Comparison of ENCODE assay signal across 14 cellular contexts in the genomic region with DNA sequence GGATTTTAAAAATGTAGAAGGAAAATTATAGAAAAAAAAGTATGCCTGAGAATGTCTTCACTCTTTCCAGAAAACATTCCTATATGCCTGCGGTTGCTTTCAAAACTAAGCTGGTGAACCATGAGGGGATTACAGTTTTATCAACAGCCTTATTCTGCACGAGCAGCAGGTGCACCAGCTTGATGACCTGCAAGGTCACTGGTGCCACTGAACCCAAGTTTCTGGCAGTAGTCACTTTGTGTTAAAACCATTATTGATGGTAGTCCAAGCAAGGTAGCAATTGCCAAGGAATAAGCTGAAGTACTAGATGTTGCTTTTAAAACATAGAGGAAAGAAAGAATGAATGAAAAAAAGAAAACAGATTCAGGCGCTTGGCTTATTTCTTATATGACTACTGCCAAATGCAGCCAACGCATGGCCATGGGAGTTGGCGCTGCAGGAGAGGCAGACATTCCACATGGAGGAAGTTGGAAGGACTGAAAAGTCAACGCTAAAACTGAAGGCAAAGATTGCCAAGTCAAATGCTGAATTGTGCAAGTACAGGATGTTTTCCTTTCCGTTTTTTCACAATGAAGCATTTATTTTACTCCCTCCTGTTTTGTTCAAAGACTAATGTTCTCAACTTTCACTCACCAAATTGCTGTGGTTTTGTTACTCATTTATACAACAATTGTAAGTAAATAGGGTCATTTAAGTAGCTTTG.
DNase-seq lines count a peak whose midpoint lies in the region; ATAC-seq and TF ChIP-seq lines count a peak whose summit lies in the region.
"Had no signal": no experiment of that assay in that cellular context is flagged by ENCODE, and none has a peak within 500 bp of the region (broad histone marks: within the 10 kb centered on the region; RNA-seq: fewer than 3 reads in every experiment).

No MANE protein-coding gene starts in this region.

- no peaks in the 10 kb centered on the region for H3K27me3 ChIP-seq in uterus

- peak overlapping the region; percentile 33 for H3K27ac Mint-ChIP-seq in chondrocyte (ENCODE audit: unreplicated experiment)
- H3K27ac Mint-ChIP-seq in activated naive CD8-positive, alpha-beta T cell treated with anti-CD3 and anti-CD28 coated beads, Interleukin-2, amount 50 U/mL, for 24 hours, result no peak overlapping the region
- H3K27ac Mint-ChIP-seq: activated CD4-positive, alpha-beta memory T cell treated with anti-CD3 and anti-CD28 coated beads, Interleukin-2, amount 10 ng/mL, durations not matched to agents 7 days and 5 days; activated T-helper 2 cell treated with anti-CD3 and anti-CD28 coated beads, Interferon-gamma antibody, Interleukin-2, Interleukin-4, amounts not matched to agents 10 μg/mL and 5 μg/mL and 100 μg/mL, durations not matched to agents 14 hours and 24 hours and 36 hours had no signal

- H3K9me3 ChIP-seq in uterus, result no peaks in the 10 kb centered on the region

- H3K27ac ChIP-seq in uterus, result no peak overlapping the region
- H3K27ac ChIP-seq: parathyroid adenoma had no signal

- H3K36me3 Mint-ChIP-seq in chondrocyte (ENCODE audit: low read depth), result no peaks in the 10 kb centered on the region
- H3K36me3 Mint-ChIP-seq in activated naive CD8-positive, alpha-beta T cell treated with anti-CD3 and anti-CD28 coated beads, Interleukin-2, amount 50 U/mL, for 24 hours (ENCODE audit: low read depth), result no peaks in the 10 kb centered on the region
- H3K36me3 Mint-ChIP-seq: brain had no signal

- ATAC-seq in activated CD4-positive, CD25-positive, alpha-beta regulatory T cell treated with anti-CD3 and anti-CD28 coated beads, Interleukin-2, amount 50 U/mL, for 24 hours, result no peak
- no peak for ATAC-seq in activated naive CD8-positive, alpha-beta T cell treated with anti-CD3 and anti-CD28 coated beads, Interleukin-2, amount 50 U/mL, for 24 hours

- DNase-seq in NCI-H446 (lab: John Stamatoyannopoulos, UW) (peak; percentile 23 to 40), chondrocyte (ENCODE audit: low spot score) (no peak), iris pigment epithelial cell (ENCODE audit: low read depth) (peak; percentile 41), smooth muscle cell of the brain vasculature (ENCODE audit: low read depth, low spot score) (peak; percentile 60), uterus (no peak)
- no peak for DNase-seq in activated naive CD8-positive, alpha-beta T cell treated with anti-CD3 and anti-CD28 coated beads, Interleukin-2, amount 50 U/mL, for 24 hours
- DNase-seq: activated CD4-positive, alpha-beta memory T cell treated with anti-CD3 and anti-CD28 coated beads, Interleukin-2, amount 10 ng/mL, durations not matched to agents 7 days and 5 days; DMS79; NCI-H1092 treated with DMSO at 0.1 percent for 48 hours; NCI-H510A had no signal

- H3K27me3 Mint-ChIP-seq in chondrocyte (ENCODE audit: low read depth), result no peaks in the 10 kb centered on the region
- no peaks in the 10 kb centered on the region for H3K27me3 Mint-ChIP-seq in activated naive CD8-positive, alpha-beta T cell treated with anti-CD3 and anti-CD28 coated beads, Interleukin-2, amount 50 U/mL, for 24 hours
- H3K27me3 Mint-ChIP-seq: activated CD4-positive, alpha-beta memory T cell treated with anti-CD3 and anti-CD28 coated beads, Interleukin-2, amount 10 ng/mL, durations not matched to agents 7 days and 5 days; brain had no signal

- no peak overlapping the region for H3K4me3 Mint-ChIP-seq in chondrocyte (ENCODE audit: unreplicated experiment)
- H3K4me3 Mint-ChIP-seq in activated naive CD8-positive, alpha-beta T cell treated with anti-CD3 and anti-CD28 coated beads, Interleukin-2, amount 50 U/mL, for 24 hours, result no peak overlapping the region
- H3K4me3 Mint-ChIP-seq: activated CD4-positive, alpha-beta memory T cell treated with anti-CD3 and anti-CD28 coated beads, Interleukin-2, amount 10 ng/mL, durations not matched to agents 7 days and 5 days had no signal

- H3K4me1 Mint-ChIP-seq in chondrocyte (ENCODE audit: low read depth), result peaks cover 10% of the 10 kb centered on the region
- H3K4me1 Mint-ChIP-seq in activated naive CD8-positive, alpha-beta T cell treated with anti-CD3 and anti-CD28 coated beads, Interleukin-2, amount 50 U/mL, for 24 hours, result no peaks in the 10 kb centered on the region
- H3K4me1 Mint-ChIP-seq: activated CD4-positive, alpha-beta memory T cell treated with anti-CD3 and anti-CD28 coated beads, Interleukin-2, amount 10 ng/mL, durations not matched to agents 7 days and 5 days; brain had no signal

- H3K36me3 ChIP-seq in uterus, result no peaks in the 10 kb centered on the region

- intact Hi-C loops in uterus (cut with DNase I; ENCODE audit: low total_unique reads), result no loop called here

- no peak overlapping the region for H3K4me3 ChIP-seq in uterus

- H3K4me1 ChIP-seq in uterus, result no peaks in the 10 kb centered on the region
- H3K4me1 ChIP-seq: parathyroid adenoma had no signal

- no peak for TF ChIP-seq CTCF in chondrocyte (IDR thresholded peaks at IDR 0.05)
- TF ChIP-seq CTCF in uterus (IDR thresholded peaks at IDR 0.05), result no peak

- H3K9me3 Mint-ChIP-seq in chondrocyte (ENCODE audit: low read depth), result no peaks in the 10 kb centered on the region
- H3K9me3 Mint-ChIP-seq in activated naive CD8-positive, alpha-beta T cell treated with anti-CD3 and anti-CD28 coated beads, Interleukin-2, amount 50 U/mL, for 24 hours, result no peaks in the 10 kb centered on the region
- H3K9me3 Mint-ChIP-seq: activated CD4-positive, alpha-beta memory T cell treated with anti-CD3 and anti-CD28 coated beads, Interleukin-2, amount 10 ng/mL, durations not matched to agents 7 days and 5 days; activated T-helper 2 cell treated with anti-CD3 and anti-CD28 coated beads, Interferon-gamma antibody, Interleukin-2, Interleukin-4, amounts not matched to agents 10 μg/mL and 5 μg/mL and 100 μg/mL, durations not matched to agents 14 hours and 24 hours and 36 hours; brain had no signal

- no peak for TF ChIP-seq POLR2A in uterus (IDR thresholded peaks at IDR 0.05)

Comparison
In these comparisons a context has a peak if more than half of its experiments do, and no peak if none do; other contexts are left out.
1. DNase-seq: peak in NCI-H446 (2 of 2), iris pigment epithelial cell (single experiment) and smooth muscle cell of the brain vasculature (single experiment); none in chondrocyte (single experiment), uterus (0 of 2) and activated naive CD8-positive, alpha-beta T cell treated with anti-CD3 and anti-CD28 coated beads, Interleukin-2, amount 50 U/mL, for 24 hours (single experiment).